Comparison of ENCODE assay signal across 26 cellular contexts in the genomic region with DNA sequence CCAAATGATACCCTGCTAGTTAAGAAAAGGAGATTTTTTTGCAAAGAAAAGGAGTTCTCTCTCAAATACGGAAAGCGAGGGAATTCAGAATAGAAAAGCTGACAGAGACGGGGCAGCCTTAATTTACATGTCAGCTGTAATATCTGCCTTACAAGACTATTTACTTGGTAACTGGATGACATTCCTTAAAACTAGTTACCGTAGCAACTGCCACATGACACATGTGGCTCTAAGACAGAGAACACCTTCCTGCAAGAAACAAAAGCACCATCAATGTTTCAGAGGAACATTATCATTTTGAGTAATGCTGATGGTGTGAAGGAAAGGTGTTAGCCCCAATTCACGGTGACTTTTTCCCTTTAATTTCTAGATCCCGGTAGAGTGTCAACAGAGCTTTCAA.
"Had no signal": no experiment of that assay in that cellular context is flagged by ENCODE, and none has a peak within 500 bp of the region (broad histone marks: within the 10 kb centered on the region; RNA-seq: fewer than 3 reads in every experiment).

No MANE protein-coding gene starts in this region.

- H3K4me1 ChIP-seq: adrenal gland, ascending aorta, gastrocnemius medialis, left lung, stomach, transverse colon, uterus had no signal

- FAIRE-seq: endothelial cell of umbilical vein, kidney, small intestine had no signal

- DNase-seq: activated CD4-positive, alpha-beta T cell treated with anti-CD3 and anti-CD28 coated beads for 4 hours; activated CD4-positive, alpha-beta T cell treated with anti-CD3 and anti-CD28 coated beads, Interleukin-2, amount 50 U/mL, for 48 hours; activated CD4-positive, CD25-positive, alpha-beta regulatory T cell; activated CD8-positive, alpha-beta memory T cell treated with anti-CD3 and anti-CD28 coated beads, Interleukin-2, amount 50 U/mL, for 48 hours; activated naive CD4-positive, alpha-beta T cell; activated T-cell treated with anti-CD3 and anti-CD28 coated beads, Interleukin-2, amount 50 U/mL, for 4 hours; adrenal gland; central memory CD4-positive, alpha-beta T cell; effector memory CD4-positive, alpha-beta T cell; gastrocnemius medialis; kidney; left lung; naive thymus-derived CD8-positive, alpha-beta T cell; ovary; small intestine; stomach; T-helper 17 cell; transverse colon; uterus had no signal

- ATAC-seq: activated T-cell treated with anti-CD3 and anti-CD28 coated beads, Interleukin-2, amount 50 U/mL, for 4 hours; esophagus mucosa; gastrocnemius medialis; left lung; naive thymus-derived CD8-positive, alpha-beta T cell; sciatic nerve; stimulated activated memory B cell treated with anti-CD40 and anti-IgM and Interleukin-4, amounts not matched to agents 10 μg/mL and 1 μg/mL and 100 μg/mL, for 72 hours; T-helper 17 cell had no signal

- H3K27me3 ChIP-seq: adrenal gland, ascending aorta, gastrocnemius medialis, left lung, neutrophil, ovary, stomach, transverse colon, uterus had no signal

- H3K27ac ChIP-seq: adrenal gland, ascending aorta, gastrocnemius medialis, left lung, neutrophil, ovary, stomach, transverse colon, uterus had no signal

- H3K4me3 ChIP-seq: adrenal gland, ascending aorta, gastrocnemius medialis, left lung, lung, ovary, stomach, transverse colon, uterus had no signal

- H3K36me3 ChIP-seq: adrenal gland, ascending aorta, gastrocnemius medialis, left lung, neutrophil, ovary, stomach, transverse colon, uterus had no signal

- H3K9me3 ChIP-seq: adrenal gland, ascending aorta, gastrocnemius medialis, left lung, neutrophil, ovary, stomach, transverse colon, uterus had no signal
